In genomic region chrX:153599192-153600031, GRCh38 we compare ENCODE assay signal across 1 cellular context.
TF ChIP-seq lines count a peak whose summit lies in the region.

No MANE protein-coding gene starts in this region.

TF ChIP-seq in H1, 55 proteins besides CTCF, POLR2A, EP300 and RAD21:
- TF ChIP-seq CHD2 (IDR thresholded peaks at IDR 0.05; ENCODE audit: low read length), result no peak
- peak; percentile 41 for TF ChIP-seq KDM4A (IDR thresholded peaks at IDR 0.05; ENCODE audit: low read depth, low read length, severe bottlenecking)
- peak; percentile 44; the same call in 1 of the 2 replicates for TF ChIP-seq TEAD4 (IDR thresholded peaks at IDR 0.05; ENCODE audit: low read depth, low read length)
- TF ChIP-seq SP2 (IDR thresholded peaks at IDR 0.05; ENCODE audit: low read length), result no peak
- TF ChIP-seq NRF1 (IDR thresholded peaks at IDR 0.05; ENCODE audit: low read depth, low read length), result peak; percentile 75
- TF ChIP-seq NANOG (IDR thresholded peaks at IDR 0.05; ENCODE audit: insufficient read depth, low read depth, low read length, poor library complexity, severe bottlenecking), result no peak
- TF ChIP-seq BCL11A (IDR thresholded peaks at IDR 0.05; ENCODE audit: low read depth in 2 of 2, low read length in 2 of 2), result no peak
